Comparison of ENCODE assay signal across 22 cellular contexts in genomic region chrX:38558681-38559080, GRCh38. TPM values are rescaled to one million over a fixed set of nuclear protein-coding genes. Genes with fewer than 3 reads are reported as not detected.
DNase-seq lines count a peak whose midpoint lies in the region; ATAC-seq, FAIRE-seq and TF ChIP-seq lines count a peak whose summit lies in the region.
"Had no signal": no experiment of that assay in that cellular context is flagged by ENCODE, and none has a peak within 500 bp of the region (broad histone marks: within the 10 kb centered on the region; RNA-seq: fewer than 3 reads in every experiment).

No MANE protein-coding gene starts in this region.

- H3K36me3 Mint-ChIP-seq in activated naive CD4-positive, alpha-beta T cell treated with anti-CD3 and anti-CD28 coated beads, Interleukin-2, amount 10 ng/mL, durations not matched to agents 7 days and 5 days = no peaks in the 10 kb centered on the region

- POLR2A ChIA-PET in OCI-LY7 (lab: Charles Lee) = no interaction called here

- no peaks in the 10 kb centered on the region for H4K20me1 ChIP-seq in OCI-LY7 (ENCODE audit: insufficient read depth, low read length)

- no peak for TF ChIP-seq POLR2A in NB4 (IDR thresholded peaks at IDR 0.05; ENCODE audit: extremely low read depth, insufficient read length)

- no peak overlapping the region for H3K4me3 ChIP-seq in NB4 (ENCODE audit: low read depth, low read length)
- no peak overlapping the region for H3K4me3 ChIP-seq in bronchial epithelial cell (ENCODE audit: low read depth, low read length)
- H3K4me3 ChIP-seq in OCI-LY7 (ENCODE audit: low read depth, low read length, poor library complexity, severe bottlenecking) = no peak overlapping the region
- H3K4me3 ChIP-seq: HAP-1, Peyer's patch, SK-N-MC had no signal

- no peaks in the 10 kb centered on the region for H3K27me3 ChIP-seq in bronchial epithelial cell (ENCODE audit: control insufficient read depth, insufficient read depth, low read length)
- H3K27me3 ChIP-seq: BE2C, Peyer's patch had no signal

- CTCF ChIA-PET in OCI-LY7 (lab: Charles Lee; ENCODE audit: unreplicated experiment) = no interaction called here
- CTCF ChIA-PET in activated naive CD4-positive, alpha-beta T cell treated with anti-CD3 and anti-CD28 coated beads, Interleukin-2, amount 10 ng/mL, durations not matched to agents 7 days and 5 days (lab: Charles Lee) = no interaction called here

- peaks cover 31% of the 10 kb centered on the region for H3K27me3 Mint-ChIP-seq in activated naive CD4-positive, alpha-beta T cell treated with anti-CD3 and anti-CD28 coated beads, Interleukin-2, amount 10 ng/mL, durations not matched to agents 7 days and 5 days
- H3K27me3 Mint-ChIP-seq: CD4-positive, alpha-beta T cell had no signal

- no peak overlapping the region for H3K4me3 Mint-ChIP-seq in activated naive CD4-positive, alpha-beta T cell treated with anti-CD3 and anti-CD28 coated beads, Interleukin-2, amount 10 ng/mL, durations not matched to agents 7 days and 5 days
- H3K4me3 Mint-ChIP-seq: CD4-positive, alpha-beta T cell had no signal

- H3K36me3 ChIP-seq in bronchial epithelial cell (ENCODE audit: control insufficient read depth, insufficient read depth, low read length) = no peaks in the 10 kb centered on the region
- H3K36me3 ChIP-seq in OCI-LY7 (ENCODE audit: insufficient read depth, low read length) = no peaks in the 10 kb centered on the region
- H3K36me3 ChIP-seq: BE2C, HAP-1, Peyer's patch had no signal

- H3K9me2 ChIP-seq in OCI-LY7 (ENCODE audit: insufficient read depth, low read length) = no peaks in the 10 kb centered on the region

- H3K79me2 ChIP-seq in OCI-LY7 (ENCODE audit: insufficient read depth, low read depth, low read length) = no peaks in the 10 kb centered on the region

- no peak overlapping the region for H3K27ac Mint-ChIP-seq in activated naive CD4-positive, alpha-beta T cell treated with anti-CD3 and anti-CD28 coated beads, Interleukin-2, amount 10 ng/mL, durations not matched to agents 7 days and 5 days
- H3K27ac Mint-ChIP-seq: CD4-positive, alpha-beta T cell had no signal

- no peak for ATAC-seq in HG03159 (IDR thresholded peaks at IDR 0.05; ENCODE audit: unreplicated experiment)

- no peak overlapping the region for H2AFZ ChIP-seq in OCI-LY7 (ENCODE audit: low read length)

- FAIRE-seq in GM19239 (lab: Jason Lieb, UNC) (peak; percentile 42), bronchial epithelial cell (lab: Jason Lieb, UNC) (no peak)
- FAIRE-seq: A204.1, G401.6 had no signal

- no peak overlapping the region for H3K4me2 ChIP-seq in OCI-LY7 (ENCODE audit: low read length)

- TF ChIP-seq CTCF in NB4 (IDR thresholded peaks at IDR 0.05; ENCODE audit: low read depth, low read length) = no peak
- TF ChIP-seq CTCF in bronchial epithelial cell (IDR thresholded peaks at IDR 0.05; ENCODE audit: insufficient read depth, low read length, severe bottlenecking) = no peak
- no peak for TF ChIP-seq CTCF in OCI-LY7 (conservative IDR thresholded peaks at IDR 0.05; ENCODE audit: low read length)

- no peak overlapping the region for H3K27ac ChIP-seq in OCI-LY7 (ENCODE audit: low read depth, low read length, poor library complexity, severe bottlenecking)
- H3K27ac ChIP-seq: Peyer's patch, SK-N-MC had no signal

- H3K9me3 ChIP-seq in OCI-LY7 (ENCODE audit: low read length) = no peaks in the 10 kb centered on the region
- H3K9me3 ChIP-seq: BE2C, Caco-2, HAP-1, Peyer's patch had no signal

- no peaks in the 10 kb centered on the region for H3K4me1 ChIP-seq in OCI-LY7 (ENCODE audit: insufficient read depth, low read length, poor library complexity, severe bottlenecking)
- H3K4me1 ChIP-seq: BE2C, Caco-2, Peyer's patch had no signal

- H3K4me1 Mint-ChIP-seq in activated naive CD4-positive, alpha-beta T cell treated with anti-CD3 and anti-CD28 coated beads, Interleukin-2, amount 10 ng/mL, durations not matched to agents 7 days and 5 days = peaks cover 8% of the 10 kb centered on the region

- BruUV-seq in OCI-LY7 (replicated peaks; lab: Mats Ljungman, UMichigan) = no TSS peak

- H3K9me3 Mint-ChIP-seq in activated naive CD4-positive, alpha-beta T cell treated with anti-CD3 and anti-CD28 coated beads, Interleukin-2, amount 10 ng/mL, durations not matched to agents 7 days and 5 days = no peaks in the 10 kb centered on the region
- H3K9me3 Mint-ChIP-seq: CD4-positive, alpha-beta T cell had no signal

- intact Hi-C loops in OCI-LY7 (cut with micrococcal nuclease; ENCODE audit: unreplicated experiment) = no loop called here

- DNase-seq in GM19239 (ENCODE audit: insufficient read length, low spot score) = no peak
- DNase-seq in NB4 (ENCODE audit: low read depth) = peak; percentile 1
- peak; percentile 88 for DNase-seq in bronchial epithelial cell (ENCODE audit: low read depth)
- DNase-seq in iris pigment epithelial cell (ENCODE audit: low read depth) = peak; percentile 20
- DNase-seq in HuH-7 (ENCODE audit: low spot score) = no peak
- DNase-seq in OCI-LY7 (ENCODE audit: low spot score) = no peak
- DNase-seq in activated naive CD4-positive, alpha-beta T cell treated with anti-CD3 and anti-CD28 coated beads, Interleukin-2, amount 10 ng/mL, durations not matched to agents 7 days and 5 days = no peak
- DNase-seq: BE2C; Caco-2; CD4-positive, alpha-beta T cell; NCI-H1092; NCI-H1436 treated with DMSO at 0.1 percent for 48 hours; NCI-H2029; NCI-H446 treated with DMSO at 0.1 percent for 48 hours; NCI-H69; Peyer's patch; Right ventricle myocardium superior had no signal

RNA-seq across cellular contexts. Expression of gene TSPAN7, which starts 2.7 kb away (rescaled TPM):
- 1.1 and 1.3 TPM in 2 replicates for total RNA-seq in bronchial epithelial cell
- not detected in 2 replicates for total RNA-seq in OCI-LY7 (2014; rRNA removed; shearing (Covaris generic))
- not detected in 2 replicates for total RNA-seq in OCI-LY7 (2022)

Comparison
In these comparisons a context has a peak if more than half of its experiments do, and no peak if none do; other contexts are left out.
1. DNase-seq: peak in NB4 (single experiment), bronchial epithelial cell (single experiment) and iris pigment epithelial cell (single experiment); none in GM19239 (single experiment), HuH-7 (single experiment), OCI-LY7 (single experiment) and activated naive CD4-positive, alpha-beta T cell treated with anti-CD3 and anti-CD28 coated beads, Interleukin-2, amount 10 ng/mL, durations not matched to agents 7 days and 5 days (single experiment).